1 cellular context compared by ENCODE assay signal in the genomic region with DNA sequence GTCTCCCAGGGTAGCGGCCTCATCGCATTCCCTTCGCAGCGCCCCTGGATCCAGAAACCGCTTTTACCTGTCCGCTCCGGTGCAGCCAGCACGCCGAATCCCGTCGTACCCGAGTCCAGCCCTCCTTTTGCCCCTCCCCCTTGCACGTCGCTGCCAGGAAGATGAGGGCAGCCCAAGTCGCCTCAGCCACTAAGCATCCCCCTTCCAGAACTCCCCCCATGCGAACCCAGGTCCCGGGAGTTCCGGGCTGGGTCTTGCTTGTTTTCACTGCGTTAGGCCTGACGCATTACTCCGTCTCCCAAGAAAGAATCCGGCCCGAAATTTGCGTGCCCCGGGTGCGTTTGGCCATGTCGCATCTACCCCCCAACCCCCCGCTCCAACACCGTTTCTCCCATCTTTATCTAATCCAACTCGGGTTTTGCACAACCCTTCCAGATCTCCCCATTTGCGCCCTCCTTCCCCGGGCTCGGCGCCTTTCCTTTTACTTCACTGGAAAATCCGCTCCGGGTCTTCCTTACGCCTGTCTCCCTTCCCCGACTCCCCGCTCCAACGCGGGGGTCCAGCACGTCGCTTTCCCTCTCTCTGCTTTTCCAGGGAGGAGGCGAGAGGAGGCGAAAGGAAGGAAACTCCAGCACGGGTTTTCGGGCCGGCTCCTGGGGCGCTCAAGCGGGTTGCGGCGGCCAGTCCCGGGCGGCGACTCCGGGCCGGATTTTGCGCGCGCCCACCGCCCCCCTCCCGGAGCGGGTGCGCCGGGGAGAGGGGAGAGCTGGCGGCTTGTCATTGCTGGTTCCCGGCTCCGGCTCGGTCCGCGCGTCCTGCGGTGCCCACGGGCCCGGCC.
A peak's percentile ranks its signal among the peaks of the same experiment; 100 is the strongest.
TF ChIP-seq lines count a peak whose summit lies in the region.

No MANE protein-coding gene starts in this region.

TF ChIP-seq in HEK293, 187 proteins besides CTCF, POLR2A, EP300 and RAD21 (continued from another document):
- TF ChIP-seq ZNF660 (tag by site-specific recombination; IDR thresholded peaks at IDR 0.05) (peak; percentile 92), SP3 (tag by site-specific recombination; IDR thresholded peaks at IDR 0.05) (peak; percentile 64), KLF7 (tag by site-specific recombination; IDR thresholded peaks at IDR 0.05; ENCODE audit: borderline replicate concordance) (0 out of 2 replicates have a peak, but pooled peaks have one; percentile 67), ZBTB26 (tag by site-specific recombination; optimal IDR thresholded peaks at IDR 0.05) (peak; percentile 83), ZIC2 (tag by site-specific recombination; IDR thresholded peaks at IDR 0.05) (peak; percentile 49; the same call in 1 of the 2 replicates), PATZ1 (tag by site-specific recombination; IDR thresholded peaks at IDR 0.05) (peak; percentile 97), ZBTB8A (tag by site-specific recombination; IDR thresholded peaks at IDR 0.05) (peak; percentile 95), ZNF692 (tag by site-specific recombination; IDR thresholded peaks at IDR 0.05) (peak; percentile 76; the same call in 1 of the 2 replicates), ZBTB17 (tag by site-specific recombination; IDR thresholded peaks at IDR 0.05) (peak; percentile 89), PRDM10 (tag by site-specific recombination; IDR thresholded peaks at IDR 0.05) (peak; percentile 92), SALL2 (tag by site-specific recombination; IDR thresholded peaks at IDR 0.05; ENCODE audit: borderline replicate concordance) (0 out of 2 replicates have a peak, but pooled peaks have one; percentile 31), ZNF777 (tag by site-specific recombination; IDR thresholded peaks at IDR 0.05; ENCODE audit: borderline replicate concordance) (0 out of 2 replicates have a peak, but pooled peaks have one; percentile 25), ZNF629 (tag by site-specific recombination; IDR thresholded peaks at IDR 0.05) (peak; percentile 80), ZNF677 (tag by site-specific recombination; IDR thresholded peaks at IDR 0.05) (peak; percentile 45; the same call in 1 of the 2 replicates), ZBTB6 (tag by site-specific recombination; IDR thresholded peaks at IDR 0.05) (0 out of 2 replicates have a peak, but pooled peaks have one; percentile 11), ZNF639 (tag by site-specific recombination; IDR thresholded peaks at IDR 0.05) (peak; percentile 74; the same call in 1 of the 2 replicates), ZNF404 (tag by site-specific recombination; IDR thresholded peaks at IDR 0.05) (0 out of 2 replicates have a peak, but pooled peaks have one; percentile 11), YY1 (tag by site-specific recombination; IDR thresholded peaks at IDR 0.05) (peak; percentile 46; the same call in 1 of the 2 replicates), KLF10 (tag by site-specific recombination; IDR thresholded peaks at IDR 0.05) (peak; percentile 75), SP2 (tag by site-specific recombination; IDR thresholded peaks at IDR 0.05) (peak; percentile 89), ZFP3 (tag by site-specific recombination; IDR thresholded peaks at IDR 0.05; ENCODE audit: low read depth) (0 out of 2 replicates have a peak, but pooled peaks have one; percentile 17), REPIN1 (tag by site-specific recombination; IDR thresholded peaks at IDR 0.05; ENCODE audit: low read depth) (peak; percentile 47; the same call in 1 of the 2 replicates), ZNF24 (tag by site-specific recombination; IDR thresholded peaks at IDR 0.05) (peak; percentile 70), MZF1 (tag by site-specific recombination; IDR thresholded peaks at IDR 0.05; ENCODE audit: borderline replicate concordance) (peak; percentile 83; the same call in 1 of the 2 replicates), ZBTB20 (tag by site-specific recombination; IDR thresholded peaks at IDR 0.05) (peak; percentile 97), KLF16 (tag by site-specific recombination; IDR thresholded peaks at IDR 0.05) (peak; percentile 64; the same call in 1 of the 2 replicates)
- TF ChIP-seq, protein P1, sequence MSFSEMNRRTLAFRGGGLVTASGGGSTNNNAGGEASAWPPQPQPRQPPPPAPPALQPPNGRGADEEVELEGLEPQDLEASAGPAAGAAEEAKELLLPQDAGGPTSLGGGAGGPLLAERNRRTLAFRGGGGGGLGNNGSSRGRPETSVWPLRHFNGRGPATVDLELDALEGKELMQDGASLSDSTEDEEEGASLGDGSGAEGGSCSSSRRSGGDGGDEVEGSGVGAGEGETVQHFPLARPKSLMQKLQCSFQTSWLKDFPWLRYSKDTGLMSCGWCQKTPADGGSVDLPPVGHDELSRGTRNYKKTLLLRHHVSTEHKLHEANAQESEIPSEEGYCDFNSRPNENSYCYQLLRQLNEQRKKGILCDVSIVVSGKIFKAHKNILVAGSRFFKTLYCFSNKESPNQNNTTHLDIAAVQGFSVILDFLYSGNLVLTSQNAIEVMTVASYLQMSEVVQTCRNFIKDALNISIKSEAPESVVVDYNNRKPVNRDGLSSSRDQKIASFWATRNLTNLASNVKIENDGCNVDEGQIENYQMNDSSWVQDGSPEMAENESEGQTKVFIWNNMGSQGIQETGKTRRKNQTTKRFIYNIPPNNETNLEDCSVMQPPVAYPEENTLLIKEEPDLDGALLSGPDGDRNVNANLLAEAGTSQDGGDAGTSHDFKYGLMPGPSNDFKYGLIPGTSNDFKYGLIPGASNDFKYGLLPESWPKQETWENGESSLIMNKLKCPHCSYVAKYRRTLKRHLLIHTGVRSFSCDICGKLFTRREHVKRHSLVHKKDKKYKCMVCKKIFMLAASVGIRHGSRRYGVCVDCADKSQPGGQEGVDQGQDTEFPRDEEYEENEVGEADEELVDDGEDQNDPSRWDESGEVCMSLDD (tag by site-specific recombination; IDR thresholded peaks at IDR 0.05) = peak; percentile 88
